12 cellular contexts compared by ENCODE assay signal in the genomic region with DNA sequence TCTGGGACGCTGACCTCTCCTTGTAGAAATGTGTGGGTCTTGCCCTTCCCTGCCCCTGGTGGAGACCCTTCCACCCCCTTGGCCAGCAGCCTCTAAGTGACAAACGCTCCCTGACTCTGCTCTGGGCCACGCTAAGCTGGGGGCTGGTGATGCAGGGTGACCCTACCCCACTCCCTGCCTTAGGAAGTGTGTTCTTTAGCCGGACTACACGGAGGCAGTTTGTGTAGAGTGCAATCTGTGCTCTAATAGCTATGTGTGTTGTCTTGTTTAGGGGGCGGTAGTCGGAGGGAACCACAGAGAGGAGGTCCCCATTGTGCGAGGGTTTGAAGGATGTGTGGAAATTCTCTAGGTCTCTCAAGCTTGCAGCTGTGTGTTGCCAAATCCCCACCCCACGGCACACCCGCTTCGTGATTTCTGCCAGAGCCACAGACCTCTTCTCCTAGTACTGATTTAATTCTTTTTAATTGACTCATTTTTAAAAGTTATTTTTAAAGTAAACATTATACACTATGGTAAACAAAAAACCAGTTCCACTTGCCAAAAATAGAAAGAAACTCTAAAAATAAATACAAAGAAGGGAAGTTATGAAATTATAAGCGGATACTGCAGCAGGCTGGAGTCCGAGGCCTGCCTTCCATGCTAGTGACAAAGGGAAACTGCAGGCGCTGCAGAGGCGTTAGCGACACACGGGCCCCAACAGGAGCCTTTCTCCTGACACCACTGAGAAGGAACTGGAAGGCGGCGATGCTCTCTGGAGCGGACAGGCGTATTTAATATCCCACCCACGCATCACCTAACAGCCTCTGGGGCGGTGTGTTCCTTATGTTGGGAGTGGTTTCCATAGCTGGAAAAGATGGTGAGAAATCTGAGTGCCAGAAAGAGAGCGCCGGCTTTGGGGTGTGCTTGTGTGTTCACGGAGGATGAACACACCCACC.
A peak's percentile ranks its signal among the peaks of the same experiment; 100 is the strongest.
DNase-seq lines count a peak whose midpoint lies in the region; ATAC-seq and TF ChIP-seq lines count a peak whose summit lies in the region.
"Had no signal": no experiment of that assay in that cellular context is flagged by ENCODE, and none has a peak within 500 bp of the region (broad histone marks: within the 10 kb centered on the region; RNA-seq: fewer than 3 reads in every experiment).

No MANE protein-coding gene starts in this region.

- H3K4me3 ChIP-seq in breast epithelium, result peak overlapping the region in 2 of 3 donors; percentile 13 to 31
- H3K4me3 ChIP-seq in effector memory CD4-positive, alpha-beta T cell (ENCODE audit: insufficient read depth, low read depth, low read length, poor library complexity, severe bottlenecking), result no peak overlapping the region

- intact Hi-C loops in breast epithelium (cut with DNase I; ENCODE audit: low total_unique reads), result no loop called here

- peaks cover 0 to 3% of the 10 kb centered on the region in 2 donors for H3K4me1 ChIP-seq in breast epithelium
- no peaks in the 10 kb centered on the region for H3K4me1 ChIP-seq in effector memory CD4-positive, alpha-beta T cell (ENCODE audit: control insufficient read depth, insufficient read depth, low read length, poor library complexity, severe bottlenecking)

- TF ChIP-seq POLR2A in breast epithelium (IDR thresholded peaks at IDR 0.05), result no peak

- peak overlapping the region; percentile 19 for H3K4me3 Mint-ChIP-seq in HFFc6
- H3K4me3 Mint-ChIP-seq: activated CD4-positive, alpha-beta T cell treated with anti-CD3 and anti-CD28 coated beads, Interleukin-2, amount 10 ng/mL, durations not matched to agents 24 days and 14 days; central memory CD8-positive, alpha-beta T cell had no signal

- H3K9me3 ChIP-seq in breast epithelium, result no peaks in the 10 kb centered on the region
- no peaks in the 10 kb centered on the region for H3K9me3 ChIP-seq in effector memory CD4-positive, alpha-beta T cell (ENCODE audit: control insufficient read depth, low read length)

- DNase-seq in HFFc6 (no peak), breast epithelium (ENCODE audit: low spot score in 2 of 2) (peak in 1 of 2 donors; percentile 19), kidney glomerular epithelial cell (lab: John Stamatoyannopoulos, UW) (peak; percentile 19), superior temporal gyrus (ENCODE audit: extremely low spot score) (peak; percentile 24), omental fat pad (ENCODE audit: low spot score) (no peak)
- no peak for DNase-seq in effector memory CD4-positive, alpha-beta T cell
- DNase-seq: activated CD4-positive, alpha-beta T cell treated with anti-CD3 and anti-CD28 coated beads, Interleukin-2, amount 10 ng/mL, durations not matched to agents 24 days and 14 days; NK-92 treated with Interleukin-12 subunit alpha and Interleukin-12 subunit beta, amount 100 ng/mL, for 24 hours had no signal

- peak overlapping the region in 1 of 2 donors; percentile 10 for H3K27ac ChIP-seq in breast epithelium
- no peak overlapping the region for H3K27ac ChIP-seq in effector memory CD4-positive, alpha-beta T cell (ENCODE audit: insufficient read depth, low read length, poor library complexity, severe bottlenecking)

- H3K27ac Mint-ChIP-seq in HFFc6, result no peak overlapping the region
- H3K27ac Mint-ChIP-seq: activated CD4-positive, alpha-beta T cell treated with anti-CD3 and anti-CD28 coated beads, Interleukin-2, amount 10 ng/mL, durations not matched to agents 24 days and 14 days had no signal

- ATAC-seq in omental fat pad (ENCODE audit: low FRiP score) (no peak), HG02970 (IDR thresholded peaks at IDR 0.05; ENCODE audit: low FRiP score, unreplicated experiment) (no peak), GM18858 (IDR thresholded peaks at IDR 0.05; ENCODE audit: unreplicated experiment) (no peak)
- ATAC-seq: left colon had no signal

- peaks cover 38% of the 10 kb centered on the region for H3K9me3 Mint-ChIP-seq in HFFc6
- H3K9me3 Mint-ChIP-seq: activated CD4-positive, alpha-beta T cell treated with anti-CD3 and anti-CD28 coated beads, Interleukin-2, amount 10 ng/mL, durations not matched to agents 24 days and 14 days; central memory CD8-positive, alpha-beta T cell had no signal

- H3K36me3 Mint-ChIP-seq in HFFc6 (ENCODE audit: low read depth), result no peaks in the 10 kb centered on the region; the same call in 1 of the 2 replicates

- peaks cover 12% of the 10 kb centered on the region for H3K4me1 Mint-ChIP-seq in HFFc6 (ENCODE audit: low read depth)
- H3K4me1 Mint-ChIP-seq: activated CD4-positive, alpha-beta T cell treated with anti-CD3 and anti-CD28 coated beads, Interleukin-2, amount 10 ng/mL, durations not matched to agents 24 days and 14 days; central memory CD8-positive, alpha-beta T cell had no signal

- no peaks in the 10 kb centered on the region for H3K27me3 ChIP-seq in breast epithelium
- H3K27me3 ChIP-seq in effector memory CD4-positive, alpha-beta T cell (replicated peaks; ENCODE audit: control insufficient read depth, insufficient read depth, low read length, poor library complexity, severe bottlenecking), result no peaks in the 10 kb centered on the region

- H3K36me3 ChIP-seq in breast epithelium, result no peaks in the 10 kb centered on the region
- no peaks in the 10 kb centered on the region for H3K36me3 ChIP-seq in effector memory CD4-positive, alpha-beta T cell (ENCODE audit: control insufficient read depth, insufficient read depth, low read length)

- H3K27me3 Mint-ChIP-seq in HFFc6 (ENCODE audit: insufficient read depth), result peaks cover 17% of the 10 kb centered on the region
- H3K27me3 Mint-ChIP-seq: activated CD4-positive, alpha-beta T cell treated with anti-CD3 and anti-CD28 coated beads, Interleukin-2, amount 10 ng/mL, durations not matched to agents 24 days and 14 days had no signal

- TF ChIP-seq CTCF in HFFc6 (IDR thresholded peaks at IDR 0.05) (no peak), breast epithelium (IDR thresholded peaks at IDR 0.05) (no peak), omental fat pad (IDR thresholded peaks at IDR 0.05) (no peak)

Comparison
In these comparisons a context has a peak if more than half of its experiments do, and no peak if none do; other contexts are left out.
1. DNase-seq: peak in kidney glomerular epithelial cell (single experiment) and superior temporal gyrus (single experiment); none in HFFc6 (single experiment), omental fat pad (single experiment) and effector memory CD4-positive, alpha-beta T cell (0 of 3).